Comparison of ENCODE assay signal across 1 cellular context in the genomic region with DNA sequence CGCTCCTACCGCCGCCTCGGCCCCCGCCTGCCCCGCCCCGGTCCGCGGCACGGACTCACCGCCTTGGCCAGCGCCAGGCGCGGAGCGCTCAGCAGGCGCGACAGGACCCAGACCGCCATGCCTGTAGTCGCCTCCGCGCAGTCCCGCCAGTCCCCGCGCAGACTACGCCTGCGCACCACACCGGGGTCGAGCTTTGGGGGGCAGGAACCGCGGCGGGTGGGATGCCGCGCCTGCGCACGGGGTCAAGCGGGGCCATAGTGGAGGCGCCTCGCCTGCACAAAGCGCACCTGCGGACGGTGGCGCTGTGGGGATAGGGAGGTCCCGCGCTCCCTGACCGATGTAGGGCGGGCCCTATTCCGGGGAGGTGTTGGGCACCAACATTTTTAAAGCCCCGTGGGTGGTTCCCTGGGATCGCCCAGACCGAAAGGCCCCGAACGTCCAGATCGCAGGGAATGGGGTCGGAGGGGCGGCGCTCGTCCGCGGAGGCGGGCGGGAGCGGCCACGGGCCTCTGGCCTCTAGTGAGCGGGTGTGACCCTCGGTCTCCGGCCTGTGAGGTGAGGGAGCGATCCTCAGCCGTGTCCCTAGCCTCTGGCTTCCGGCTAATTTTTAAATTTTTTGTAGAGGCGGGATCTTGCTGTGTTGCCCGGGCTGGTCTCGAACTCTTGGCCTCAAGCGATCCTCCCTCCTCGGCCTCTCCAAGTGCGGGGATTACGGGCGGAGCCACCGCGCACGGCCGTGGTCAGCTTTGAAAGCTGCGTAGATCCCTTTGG.
TF ChIP-seq lines count a peak whose summit lies in the region.

No MANE protein-coding gene starts in this region.

TF ChIP-seq in WTC11, 78 proteins besides CTCF, POLR2A, EP300 and RAD21 (continued from another document):
- TF ChIP-seq, protein P1, sequence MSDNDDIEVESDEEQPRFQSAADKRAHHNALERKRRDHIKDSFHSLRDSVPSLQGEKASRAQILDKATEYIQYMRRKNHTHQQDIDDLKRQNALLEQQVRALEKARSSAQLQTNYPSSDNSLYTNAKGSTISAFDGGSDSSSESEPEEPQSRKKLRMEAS (CRISPR knock-in tag; IDR thresholded peaks at IDR 0.05) = peak; percentile 39; the same call in 1 of the 2 replicates
- TF ChIP-seq, protein P2, sequence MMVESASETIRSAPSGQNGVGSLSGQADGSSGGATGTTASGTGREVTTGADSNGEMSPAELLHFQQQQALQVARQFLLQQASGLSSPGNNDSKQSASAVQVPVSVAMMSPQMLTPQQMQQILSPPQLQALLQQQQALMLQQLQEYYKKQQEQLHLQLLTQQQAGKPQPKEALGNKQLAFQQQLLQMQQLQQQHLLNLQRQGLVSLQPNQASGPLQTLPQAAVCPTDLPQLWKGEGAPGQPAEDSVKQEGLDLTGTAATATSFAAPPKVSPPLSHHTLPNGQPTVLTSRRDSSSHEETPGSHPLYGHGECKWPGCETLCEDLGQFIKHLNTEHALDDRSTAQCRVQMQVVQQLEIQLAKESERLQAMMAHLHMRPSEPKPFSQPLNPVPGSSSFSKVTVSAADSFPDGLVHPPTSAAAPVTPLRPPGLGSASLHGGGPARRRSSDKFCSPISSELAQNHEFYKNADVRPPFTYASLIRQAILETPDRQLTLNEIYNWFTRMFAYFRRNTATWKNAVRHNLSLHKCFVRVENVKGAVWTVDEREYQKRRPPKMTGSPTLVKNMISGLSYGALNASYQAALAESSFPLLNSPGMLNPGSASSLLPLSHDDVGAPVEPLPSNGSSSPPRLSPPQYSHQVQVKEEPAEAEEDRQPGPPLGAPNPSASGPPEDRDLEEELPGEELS (CRISPR knock-in tag; IDR thresholded peaks at IDR 0.05) = peak; percentile 62; the same call in 1 of the 2 replicates
